Comparison of ENCODE assay signal across 16 cellular contexts in the genomic region with DNA sequence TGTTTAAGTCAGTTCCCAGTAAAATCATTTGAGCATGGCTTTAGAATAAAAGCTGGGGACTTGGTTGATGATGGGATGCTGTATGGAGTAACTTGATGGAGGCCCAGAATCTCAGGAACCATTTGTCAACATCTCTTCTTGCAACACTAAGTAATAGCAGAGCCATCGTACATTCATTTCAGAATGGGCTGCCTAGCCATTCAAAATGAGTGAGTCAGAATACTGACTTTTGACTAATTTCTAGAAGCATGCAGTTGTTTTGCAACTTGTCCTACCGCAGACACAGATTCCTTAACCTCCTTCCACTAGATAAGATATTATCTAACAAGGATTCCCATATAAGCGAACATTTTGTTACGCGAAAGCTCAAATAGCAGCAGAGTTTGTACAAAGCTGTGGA.
DNase-seq lines count a peak whose midpoint lies in the region; ATAC-seq, FAIRE-seq and TF ChIP-seq lines count a peak whose summit lies in the region.
"Had no signal": no experiment of that assay in that cellular context is flagged by ENCODE, and none has a peak within 500 bp of the region (broad histone marks: within the 10 kb centered on the region; RNA-seq: fewer than 3 reads in every experiment).

No MANE protein-coding gene starts in this region.

- H3K4me1 ChIP-seq in RWPE2 (ENCODE audit: insufficient read depth, poor library complexity, severe bottlenecking), result no peaks in the 10 kb centered on the region
- H3K4me1 ChIP-seq in tibial nerve, result no peaks in the 10 kb centered on the region
- H3K4me1 ChIP-seq in naive thymus-derived CD4-positive, alpha-beta T cell (ENCODE audit: control insufficient read depth in 2 of 2, insufficient read depth in 2 of 2, low read length in 2 of 2), result no peaks in the 10 kb centered on the region
- H3K4me1 ChIP-seq: BLaER1 had no signal

- H3K27me3 ChIP-seq in RWPE2 (ENCODE audit: insufficient read depth, poor library complexity, severe bottlenecking) (no peaks in the 10 kb centered on the region), tibial nerve (no peaks in the 10 kb centered on the region)
- no peaks in the 10 kb centered on the region for H3K27me3 ChIP-seq in naive thymus-derived CD4-positive, alpha-beta T cell (ENCODE audit: control insufficient read depth in 2 of 2, insufficient read depth in 2 of 2, low read length in 2 of 2)
- H3K27me3 ChIP-seq: BLaER1 had no signal

- H3K9me3 ChIP-seq in RWPE2 (ENCODE audit: severe bottlenecking), result no peaks in the 10 kb centered on the region
- H3K9me3 ChIP-seq in tibial nerve, result no peaks in the 10 kb centered on the region
- H3K9me3 ChIP-seq in naive thymus-derived CD4-positive, alpha-beta T cell (ENCODE audit: control insufficient read depth in 2 of 3, low read length in 3 of 3), result no peaks in the 10 kb centered on the region
- H3K9me3 ChIP-seq: BLaER1 had no signal

- intact Hi-C loops in naive thymus-derived CD4-positive, alpha-beta T cell (cut with micrococcal nuclease), result no loop called here
- intact Hi-C loops in natural killer cell (cut with micrococcal nuclease), result no loop called here

- H3K27ac ChIP-seq in RWPE2 (ENCODE audit: poor library complexity, severe bottlenecking) (peak overlapping the region; percentile 26), tibial nerve (no peak overlapping the region)
- H3K27ac ChIP-seq in naive thymus-derived CD4-positive, alpha-beta T cell (ENCODE audit: low read depth, low read length), result no peak overlapping the region
- H3K27ac ChIP-seq: BLaER1, SK-N-MC had no signal

- H3K9me3 Mint-ChIP-seq in naive thymus-derived CD4-positive, alpha-beta T cell, result peaks cover 0 to 9% (median 3%) of the 10 kb centered on the region in 11 donors
- peaks cover 2 to 7% of the 10 kb centered on the region in 2 donors for H3K9me3 Mint-ChIP-seq in natural killer cell

- ATAC-seq in RWPE2 (ENCODE audit: low read depth) (peak; percentile 81), natural killer cell (no peak)
- ATAC-seq in naive thymus-derived CD4-positive, alpha-beta T cell, result no peak
- ATAC-seq: PC-3 had no signal

- TF ChIP-seq CTCF in RWPE2 (IDR thresholded peaks at IDR 0.05; ENCODE audit: poor library complexity, severe bottlenecking) (no peak), fibroblast of mammary gland (conservative IDR thresholded peaks at IDR 0.05; ENCODE audit: control insufficient read depth, insufficient read depth, low read depth, low read length) (no peak), tibial nerve (IDR thresholded peaks at IDR 0.05) (no peak), natural killer cell (IDR thresholded peaks at IDR 0.05) (no peak)

- no peaks in the 10 kb centered on the region for H3K36me3 Mint-ChIP-seq in naive thymus-derived CD4-positive, alpha-beta T cell
- peaks cover 2% of the 10 kb centered on the region for H3K36me3 Mint-ChIP-seq in natural killer cell
- H3K36me3 Mint-ChIP-seq: IgD-negative memory B cell had no signal

- H3K4me3 ChIP-seq in RWPE2 (ENCODE audit: severe bottlenecking), result no peak overlapping the region
- H3K4me3 ChIP-seq in fibroblast of mammary gland (ENCODE audit: control insufficient read depth, low read depth, low read length), result no peak overlapping the region
- no peak overlapping the region for H3K4me3 ChIP-seq in skeletal muscle cell (ENCODE audit: low read depth, low read length)
- H3K4me3 ChIP-seq in tibial nerve, result no peak overlapping the region
- H3K4me3 ChIP-seq in naive thymus-derived CD4-positive, alpha-beta T cell (ENCODE audit: low read length), result no peak overlapping the region
- H3K4me3 ChIP-seq: BLaER1, SK-N-MC had no signal

- TF ChIP-seq POLR2A in tibial nerve (IDR thresholded peaks at IDR 0.05) (no peak), GM12891 (IDR thresholded peaks at IDR 0.05; ENCODE audit: low read depth, low read length) (no peak)

- H3K27me3 Mint-ChIP-seq in naive thymus-derived CD4-positive, alpha-beta T cell, result no peaks in the 10 kb centered on the region
- H3K27me3 Mint-ChIP-seq in natural killer cell (ENCODE audit: low read depth in 2 of 2), result no peaks in the 10 kb centered on the region
- H3K27me3 Mint-ChIP-seq: IgD-negative memory B cell had no signal

- 94 to 95% methylated on average over 5 of the region's 5 CpGs for WGBS in tibial nerve, 2 donors

- CTCF ChIA-PET in naive thymus-derived CD4-positive, alpha-beta T cell (lab: Charles Lee), result no interaction called here

- H3K36me3 ChIP-seq in RWPE2 (ENCODE audit: low read depth) (no peaks in the 10 kb centered on the region), tibial nerve (no peaks in the 10 kb centered on the region)
- H3K36me3 ChIP-seq in naive thymus-derived CD4-positive, alpha-beta T cell (ENCODE audit: control insufficient read depth in 2 of 3, insufficient read depth in 3 of 3, low read length in 3 of 3), result no peaks in the 10 kb centered on the region
- H3K36me3 ChIP-seq: BLaER1 had no signal

- no peaks in the 10 kb centered on the region for H3K4me1 Mint-ChIP-seq in naive thymus-derived CD4-positive, alpha-beta T cell
- H3K4me1 Mint-ChIP-seq in natural killer cell, result no peaks in the 10 kb centered on the region
- H3K4me1 Mint-ChIP-seq: IgD-negative memory B cell had no signal

- FAIRE-seq in GM12891 (lab: Jason Lieb, UNC), result no peak

- H3K27ac Mint-ChIP-seq in naive thymus-derived CD4-positive, alpha-beta T cell, result no peak overlapping the region
- no peak overlapping the region for H3K27ac Mint-ChIP-seq in natural killer cell
- H3K27ac Mint-ChIP-seq: H9, IgD-negative memory B cell had no signal

- POLR2A ChIA-PET in naive thymus-derived CD4-positive, alpha-beta T cell (lab: Charles Lee), result no interaction called here

- TF ChIP-seq EP300 in tibial nerve (IDR thresholded peaks at IDR 0.05), result no peak

- H3K4me3 Mint-ChIP-seq in naive thymus-derived CD4-positive, alpha-beta T cell, result no peak overlapping the region
- H3K4me3 Mint-ChIP-seq in natural killer cell, result no peak overlapping the region
- H3K4me3 Mint-ChIP-seq: H9, IgD-negative memory B cell had no signal

- peak; percentile 54 for DNase-seq in GM04504 (ENCODE audit: low read depth)
- no peak for DNase-seq in RWPE2 (ENCODE audit: low spot score)
- DNase-seq in fibroblast of mammary gland (ENCODE audit: low read depth), result peak; percentile 77
- peak; percentile 86 for DNase-seq in skeletal muscle cell (ENCODE audit: low read depth)
- DNase-seq in tibial nerve (ENCODE audit: low spot score in 2 of 2), result no peak
- DNase-seq in naive thymus-derived CD4-positive, alpha-beta T cell, result no peak
- DNase-seq in GM12891 (ENCODE audit: insufficient read length, low spot score), result no peak
- DNase-seq in natural killer cell, result no peak
- DNase-seq: H9, NCI-H146, NCI-H2107, NCI-H446, PC-3 had no signal

TF ChIP-seq in GM12891, 5 proteins besides CTCF, POLR2A, EP300 and RAD21:
- TF ChIP-seq PAX5 (IDR thresholded peaks at IDR 0.05; ENCODE audit: insufficient read depth, low read length, severe bottlenecking) (no peak), TAF1 (IDR thresholded peaks at IDR 0.05; ENCODE audit: low read depth, low read length) (no peak), POU2F2 (IDR thresholded peaks at IDR 0.05; ENCODE audit: low read depth, low read length) (no peak), SPI1 (IDR thresholded peaks at IDR 0.05; ENCODE audit: low read depth, low read length) (no peak), POLR2AphosphoS5 (IDR thresholded peaks at IDR 0.05; ENCODE audit: low read depth, low read length) (no peak)
TF ChIP-seq in GM12891: peak in this region for 0.

Comparison
In these comparisons a context has a peak if more than half of its experiments do, and no peak if none do; other contexts are left out.
1. DNase-seq: peak in GM04504 (single experiment), fibroblast of mammary gland (single experiment) and skeletal muscle cell (single experiment); none in RWPE2 (single experiment), tibial nerve (0 of 2), naive thymus-derived CD4-positive, alpha-beta T cell (0 of 9), GM12891 (single experiment) and natural killer cell (single experiment).